Comparison of ENCODE assay signal across 8 cellular contexts in the genomic region with DNA sequence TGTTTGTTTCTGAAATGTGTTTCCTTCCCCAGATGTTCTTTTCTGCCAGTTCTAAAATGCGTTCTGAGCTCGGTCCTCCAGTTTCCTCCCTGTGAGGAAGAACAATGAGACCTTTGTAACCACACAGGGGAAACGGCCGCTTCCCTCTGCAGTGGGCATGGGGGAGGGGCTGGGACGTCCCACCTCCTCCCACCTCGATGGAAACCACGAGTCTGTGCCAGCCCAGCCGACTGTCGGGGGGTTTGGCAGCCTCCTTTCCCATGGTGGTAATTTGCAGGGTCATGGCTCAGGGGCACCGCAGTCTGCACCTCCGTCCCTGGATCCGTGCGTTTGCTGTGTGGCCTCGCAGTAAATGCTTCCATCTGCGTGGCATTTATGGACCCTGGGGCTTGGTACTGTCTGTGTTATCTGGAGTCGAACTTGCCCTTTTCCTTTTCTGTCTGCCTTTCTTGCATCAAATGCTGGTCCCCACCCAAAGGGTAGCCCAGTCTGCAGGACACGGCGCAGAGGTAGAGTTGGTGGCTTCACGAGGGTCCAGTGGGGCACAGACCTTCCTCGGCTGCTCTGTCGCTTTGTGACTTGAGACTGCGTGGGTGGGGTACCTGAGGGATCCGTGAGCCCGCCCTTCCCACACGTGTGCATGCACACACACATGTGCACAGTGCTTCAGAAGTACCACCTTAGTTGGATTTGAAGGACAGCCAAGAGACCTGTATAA. TPM values are rescaled to one million over a fixed set of nuclear protein-coding genes. Genes with fewer than 3 reads are reported as not detected.
DNase-seq lines count a peak whose midpoint lies in the region; ATAC-seq, FAIRE-seq and TF ChIP-seq lines count a peak whose summit lies in the region.

No MANE protein-coding gene starts in this region.

- BruUV-seq in endothelial cell of umbilical vein (replicated peaks; lab: Mats Ljungman, UMichigan), result no TSS peak

- H3K27me3 ChIP-seq in endothelial cell of umbilical vein (ENCODE audit: control insufficient read depth in 2 of 2, insufficient read depth in 2 of 2, low read length in 2 of 2), result no peaks in the 10 kb centered on the region

- H3K4me3 ChIP-seq in endothelial cell of umbilical vein (replicated peaks in 1 of 3; ENCODE audit: insufficient read depth in 1 of 3, low read depth in 1 of 3, low read length in 3 of 3), result no peak overlapping the region

- CTCF ChIA-PET in endothelial cell of umbilical vein (lab: Charles Lee), result interaction anchor here (0.8 to 2.2 kb wide), 12 partner anchors 8 to 71 kb away, joined by 3 to 13 read pairs (median 4); a partner anchor contains a TSS

- peaks cover 16% of the 10 kb centered on the region for H3K79me2 ChIP-seq in endothelial cell of umbilical vein (ENCODE audit: control insufficient read depth, insufficient read depth, low read length)

- peak; percentile 57 for TF ChIP-seq POLR2A in endothelial cell of umbilical vein (IDR thresholded peaks at IDR 0.05; ENCODE audit: low read depth, low read length)

- no peaks in the 10 kb centered on the region for H3K36me3 ChIP-seq in endothelial cell of umbilical vein (ENCODE audit: control insufficient read depth in 2 of 2, extremely low read depth in 1 of 2, insufficient read depth in 2 of 2, low read length in 2 of 2)

- intact Hi-C loops in endothelial cell of umbilical vein (cut with micrococcal nuclease), result loop anchor here (1.0 kb wide), 2 partner anchors 13 to 52 kb away; no protein-coding TSS in a partner anchor

- H3K9me1 ChIP-seq in endothelial cell of umbilical vein (replicated peaks; ENCODE audit: control insufficient read depth, extremely low read depth, insufficient read depth, low read length), result no peaks in the 10 kb centered on the region

- H3K4me2 ChIP-seq in endothelial cell of umbilical vein (ENCODE audit: insufficient read depth, low read length), result peak overlapping the region; percentile 18

- DNase-seq in COLO829 (ENCODE audit: low spot score), result peak; percentile 91
- DNase-seq in NOMO-1 treated with DMSO at 0.1 percent for 48 hours (lab: John Stamatoyannopoulos, UW; ENCODE audit: unreplicated experiment), result peak; percentile 20
- DNase-seq in endothelial cell of umbilical vein (ENCODE audit: low read depth, low spot score), result peak; percentile 84
- peak; percentile 30 for DNase-seq in occipital lobe (lab: John Stamatoyannopoulos, UW)
- DNase-seq in HCEC 1CT, result no peak
- no peak for DNase-seq in RPMI8226
- no peak for DNase-seq in cortex of kidney (lab: John Stamatoyannopoulos, UW)

- FAIRE-seq in endothelial cell of umbilical vein (lab: Jason Lieb, UNC), result peak; percentile 96

- H3K27ac ChIP-seq in endothelial cell of umbilical vein (ENCODE audit: insufficient read depth, low read depth, low read length), result peak overlapping the region; percentile 35

- no peak overlapping the region for H2AFZ ChIP-seq in endothelial cell of umbilical vein (ENCODE audit: low read depth, low read length)

- ATAC-seq in GM19463 (IDR thresholded peaks at IDR 0.05; ENCODE audit: unreplicated experiment), result no peak

- H4K20me1 ChIP-seq in endothelial cell of umbilical vein (replicated peaks; ENCODE audit: control insufficient read depth, extremely low read depth, insufficient read depth, low read length), result no peaks in the 10 kb centered on the region

- peaks cover 53% of the 10 kb centered on the region for H3K4me1 ChIP-seq in endothelial cell of umbilical vein (ENCODE audit: control insufficient read depth, extremely low read depth, insufficient read depth, low read length)

- no peak overlapping the region for H3K9ac ChIP-seq in endothelial cell of umbilical vein (replicated peaks; ENCODE audit: extremely low read depth, insufficient read depth, low read length)

- TF ChIP-seq CTCF in endothelial cell of umbilical vein (IDR thresholded peaks at IDR 0.05; ENCODE audit: extremely low read depth in 1 of 2, insufficient read depth in 1 of 2, low read depth in 1 of 2, low read length in 2 of 2), result no peak

- dilution Hi-C loops in endothelial cell of umbilical vein (cut with MboI; ENCODE audit: extremely low pct_ligation_motif_present, low sequenced_read_pairs), result no loop called here

- no peaks in the 10 kb centered on the region for H3K9me3 ChIP-seq in endothelial cell of umbilical vein (replicated peaks; ENCODE audit: control insufficient read depth, insufficient read depth, low read length)

- POLR2A ChIA-PET in endothelial cell of umbilical vein (lab: Charles Lee), result interaction anchor here (1.1 to 1.3 kb wide), 2 partner anchors 10 to 52 kb away, joined by 3 to 5 read pairs; no protein-coding TSS in a partner anchor

TF ChIP-seq in endothelial cell of umbilical vein, 7 proteins besides CTCF, POLR2A, EP300 and RAD21:
- no peak for TF ChIP-seq FOS (IDR thresholded peaks at IDR 0.05; ENCODE audit: borderline replicate concordance, insufficient read depth, low read length)
- TF ChIP-seq POLR2AphosphoS5 (IDR thresholded peaks at IDR 0.05; ENCODE audit: insufficient read depth, low read depth, low read length), result peak; percentile 55
- TF ChIP-seq, protein P1, sequence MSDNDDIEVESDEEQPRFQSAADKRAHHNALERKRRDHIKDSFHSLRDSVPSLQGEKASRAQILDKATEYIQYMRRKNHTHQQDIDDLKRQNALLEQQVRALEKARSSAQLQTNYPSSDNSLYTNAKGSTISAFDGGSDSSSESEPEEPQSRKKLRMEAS (IDR thresholded peaks at IDR 0.05; ENCODE audit: insufficient read depth, insufficient read length), result peak; percentile 20
- TF ChIP-seq MYC (IDR thresholded peaks at IDR 0.05; ENCODE audit: low read depth, low read length), result no peak
TF ChIP-seq in endothelial cell of umbilical vein: peak in this region for 2.

RNA-seq across cellular contexts. Expression of a gene that starts 16.1 kb away (rescaled TPM):
- total RNA-seq in endothelial cell of umbilical vein (44.3 and 51.8 TPM in 2 replicates), occipital lobe (15.1 TPM)
- 35.1 and 40.0 TPM in 2 replicates for polyA plus RNA-seq in endothelial cell of umbilical vein
- polyA plus RNA-seq in endothelial cell of umbilical vein (2011; cell fraction: cytosol; rRNA removed), result 18.3 and 23.0 TPM in 2 replicates
- 31.9 and 36.6 TPM in 2 replicates for polyA plus RNA-seq in endothelial cell of umbilical vein (2011; cell fraction: nucleus; rRNA removed)
- 34.5 and 37.8 TPM in 2 replicates for polyA plus RNA-seq in endothelial cell of umbilical vein (2012)
- polyA minus RNA-seq in endothelial cell of umbilical vein, result 47.7 and 66.2 TPM in 2 replicates
- 27.9 TPM for polyA minus RNA-seq in endothelial cell of umbilical vein (2011; cell fraction: cytosol; rRNA and poly(A)+ RNA removed)
- 26.7 and 48.6 TPM in 2 replicates for polyA minus RNA-seq in endothelial cell of umbilical vein (2011; cell fraction: nucleus; rRNA and poly(A)+ RNA removed)

RNA-seq across cellular contexts. Expression of a gene that starts 56.8 kb away (rescaled TPM):
- 26.4 and 28.4 TPM in 2 replicates for total RNA-seq in endothelial cell of umbilical vein
- 34.1 and 40.4 TPM in 2 replicates for polyA plus RNA-seq in endothelial cell of umbilical vein
- polyA plus RNA-seq in endothelial cell of umbilical vein (2011; cell fraction: cytosol; rRNA removed), result 17.9 and 21.8 TPM in 2 replicates
- 10.6 and 11.3 TPM in 2 replicates for polyA plus RNA-seq in endothelial cell of umbilical vein (2011; cell fraction: nucleus; rRNA removed)
- polyA plus RNA-seq in endothelial cell of umbilical vein (2012), result 27.8 and 36.3 TPM in 2 replicates
- 14.6 and 17.9 TPM in 2 replicates for polyA minus RNA-seq in endothelial cell of umbilical vein
- polyA minus RNA-seq in endothelial cell of umbilical vein (2011; cell fraction: cytosol; rRNA and poly(A)+ RNA removed), result 38.0 TPM
- polyA minus RNA-seq in endothelial cell of umbilical vein (2011; cell fraction: nucleus; rRNA and poly(A)+ RNA removed), result 5.2 and 6.5 TPM in 2 replicates
- 10.6 TPM for total RNA-seq in occipital lobe

Comparison
In these comparisons a context has a peak if more than half of its experiments do, and no peak if none do; other contexts are left out.
1. DNase-seq: peak in COLO829 (single experiment), NOMO-1 treated with DMSO at 0.1 percent for 48 hours (single experiment), endothelial cell of umbilical vein (single experiment) and occipital lobe (single experiment); none in HCEC 1CT (single experiment), RPMI8226 (single experiment) and cortex of kidney (single experiment).